In genomic region chrX:153800746-153801145, GRCh38 we compare ENCODE assay signal across 18 cellular contexts. TPM values are rescaled to one million over a fixed set of nuclear protein-coding genes. Genes with fewer than 3 reads are reported as not detected.
DNase-seq lines count a peak whose midpoint lies in the region; ATAC-seq and TF ChIP-seq lines count a peak whose summit lies in the region.
"Had no signal": no experiment of that assay in that cellular context is flagged by ENCODE, and none has a peak within 500 bp of the region (broad histone marks: within the 10 kb centered on the region; RNA-seq: fewer than 3 reads in every experiment).

No MANE protein-coding gene starts in this region.

- H3K4me2 ChIP-seq in PC-3 (ENCODE audit: low read length), result no peak overlapping the region

- peaks cover 10% of the 10 kb centered on the region for H3K79me2 ChIP-seq in PC-3 (ENCODE audit: low read length)

- H3K36me3 ChIP-seq in PC-3 (ENCODE audit: low read depth, low read length) (peaks cover 8% of the 10 kb centered on the region; the same call in 1 of the 2 replicates), left ventricle myocardium inferior (peaks cover 17% of the 10 kb centered on the region)

- H3K27me3 ChIP-seq in PC-3 (ENCODE audit: low read length), result no peaks in the 10 kb centered on the region
- H3K27me3 ChIP-seq in left ventricle myocardium inferior (ENCODE audit: low read depth), result no peaks in the 10 kb centered on the region
- H3K27me3 ChIP-seq: SJCRH30 had no signal

- CTCF ChIA-PET in PC-3 (lab: Charles Lee), result no interaction called here

- intact Hi-C loops in Right ventricle myocardium superior (cut with DNase I) (no loop called here), cardiac septum (cut with DNase I) (no loop called here), PC-3 (cut with micrococcal nuclease) (no loop called here), left ventricle myocardium inferior (cut with micrococcal nuclease) (no loop called here)

- no peaks in the 10 kb centered on the region for H3K9me2 ChIP-seq in PC-3 (replicated peaks; ENCODE audit: low read length)

- no peak overlapping the region for H2AFZ ChIP-seq in PC-3 (ENCODE audit: low read length)

- no peaks in the 10 kb centered on the region for H3F3A ChIP-seq in PC-3 (ENCODE audit: low read length, unreplicated experiment)

- H3K4me3 ChIP-seq in PC-3 (ENCODE audit: low read length), result no peak overlapping the region
- no peak overlapping the region for H3K4me3 ChIP-seq in left ventricle myocardium inferior
- H3K4me3 ChIP-seq: SJCRH30 had no signal

- no peak for DNase-seq in Right ventricle myocardium superior
- DNase-seq in cardiac septum (ENCODE audit: low spot score), result no peak
- no peak for DNase-seq in PC-3
- DNase-seq in left ventricle myocardium inferior, result no peak
- no peak for DNase-seq in stimulated activated naive CD8-positive, alpha-beta T cell treated with anti-CD3 and anti-CD28 coated beads, Interleukin-15, Interleukin-2, amounts not matched to agents 100 U/mL and 50 U/mL, for 24 hours
- DNase-seq: CD4-positive, CD25-positive, alpha-beta regulatory T cell; GDM1; HFFc6; KG1; NCI-H1436; NCI-H2081 treated with DMSO at 0.1 percent for 48 hours; NCI-H226; NCI-H524 treated with DMSO at 0.1 percent for 48 hours; SJCRH30 had no signal

- H3K4me1 ChIP-seq in PC-3 (ENCODE audit: insufficient read depth, low read length) (peaks cover 6% of the 10 kb centered on the region), left ventricle myocardium inferior (peaks cover 10% of the 10 kb centered on the region)

- H3K27ac ChIP-seq in PC-3 (ENCODE audit: low read length), result no peak overlapping the region
- peak overlapping the region; percentile 45 for H3K27ac ChIP-seq in left ventricle myocardium inferior (replicated peaks)
- H3K27ac ChIP-seq: SJCRH30 had no signal

- no peaks in the 10 kb centered on the region for H4K20me1 ChIP-seq in PC-3 (ENCODE audit: low read length)

- no TSS peak for BruUV-seq in PC-3 (replicated peaks; lab: Mats Ljungman, UMichigan)

- no peak overlapping the region for H3K9ac ChIP-seq in PC-3 (ENCODE audit: low read length)

- POLR2A ChIA-PET in PC-3 (lab: Charles Lee; ENCODE audit: unreplicated experiment), result no interaction called here

- TF ChIP-seq CTCF in PC-3 (conservative IDR thresholded peaks at IDR 0.05; ENCODE audit: low read depth, low read length), result no peak
- no peak for TF ChIP-seq CTCF in left ventricle myocardium inferior (IDR thresholded peaks at IDR 0.05; ENCODE audit: borderline replicate concordance)

- no peaks in the 10 kb centered on the region for H3K9me3 ChIP-seq in PC-3 (ENCODE audit: low read length)
- no peaks in the 10 kb centered on the region for H3K9me3 ChIP-seq in left ventricle myocardium inferior (replicated peaks)
- H3K9me3 ChIP-seq: SJCRH30 had no signal

- peak; percentile 21 for ATAC-seq in Right ventricle myocardium superior (ENCODE audit: poor library complexity)
- peak; percentile 34; the same call in 1 of the 2 replicates for ATAC-seq in PC-3
- no peak for ATAC-seq in GM18868 (IDR thresholded peaks at IDR 0.05; ENCODE audit: unreplicated experiment)
- no peak for ATAC-seq in stimulated activated naive CD8-positive, alpha-beta T cell treated with anti-CD3 and anti-CD28 coated beads, Interleukin-15, Interleukin-2, amounts not matched to agents 100 U/mL and 50 U/mL, for 24 hours
- ATAC-seq in HG02938 (IDR thresholded peaks at IDR 0.05; ENCODE audit: unreplicated experiment), result no peak

RNA-seq across cellular contexts. Expression of gene SSR4, which starts 6.3 kb away (rescaled TPM):
- total RNA-seq in Right ventricle myocardium superior (129 TPM), cardiac septum (140 TPM), PC-3 (2014; rRNA removed) (232 and 298 TPM in 2 replicates), left ventricle myocardium inferior (123 TPM)

RNA-seq across cellular contexts. Expression of gene IDH3G, which starts 6.6 kb away (rescaled TPM):
- total RNA-seq in Right ventricle myocardium superior, result 76.9 TPM
- total RNA-seq in cardiac septum, result 68.5 TPM
- 88.6 and 104 TPM in 2 replicates for total RNA-seq in PC-3 (2014; rRNA removed)
- 72.5 TPM for total RNA-seq in left ventricle myocardium inferior

RNA-seq across cellular contexts. Expression of gene SRPK3, which starts 19.9 kb away (rescaled TPM):
- 38.0 TPM for total RNA-seq in Right ventricle myocardium superior
- 54.7 TPM for total RNA-seq in cardiac septum
- 0.40 and 1.5 TPM in 2 replicates for total RNA-seq in PC-3 (2014; rRNA removed)
- total RNA-seq in left ventricle myocardium inferior, result 52.8 TPM
- total RNA-seq: B cell; CD4-positive, CD25-positive, alpha-beta regulatory T cell; H1 had no signal

RNA-seq across cellular contexts. Expression of gene PDZD4, which starts 29.6 kb away (rescaled TPM):
- total RNA-seq in Right ventricle myocardium superior, result 2.6 TPM
- 4.1 TPM for total RNA-seq in cardiac septum
- 0.26 and 0.63 TPM in 2 replicates for total RNA-seq in PC-3 (2014; rRNA removed)
- 4.5 TPM for total RNA-seq in left ventricle myocardium inferior
- total RNA-seq: B cell, HFFc6 had no signal

RNA-seq across cellular contexts. Expression of gene PLXNB3, which starts 36.7 kb away (rescaled TPM):
- total RNA-seq in Right ventricle myocardium superior, result 1.5 TPM
- total RNA-seq in cardiac septum, result 7.6 TPM
- 27.3 and 43.5 TPM in 2 replicates for total RNA-seq in PC-3 (2014; rRNA removed)
- total RNA-seq in left ventricle myocardium inferior, result 2.9 TPM
- total RNA-seq: B cell had no signal

Comparison
In these comparisons a context has a peak if more than half of its experiments do, and no peak if none do; other contexts are left out.
1. ATAC-seq: peak in Right ventricle myocardium superior (single experiment) and PC-3 (single experiment); none in GM18868 (single experiment), stimulated activated naive CD8-positive, alpha-beta T cell treated with anti-CD3 and anti-CD28 coated beads, Interleukin-15, Interleukin-2, amounts not matched to agents 100 U/mL and 50 U/mL, for 24 hours (single experiment) and HG02938 (single experiment).
2. RNA of gene SRPK3, which starts 19.9 kb away (total RNA-seq): 54.7 TPM in cardiac septum (single experiment), 52.8 TPM in left ventricle myocardium inferior (single experiment) and 38.0 TPM in Right ventricle myocardium superior (single experiment); 0.40 to 1.5 TPM in PC-3; every median in the first group is over 10 times any median in the second.